Comparison of ENCODE assay signal across 9 cellular contexts in the genomic region with DNA sequence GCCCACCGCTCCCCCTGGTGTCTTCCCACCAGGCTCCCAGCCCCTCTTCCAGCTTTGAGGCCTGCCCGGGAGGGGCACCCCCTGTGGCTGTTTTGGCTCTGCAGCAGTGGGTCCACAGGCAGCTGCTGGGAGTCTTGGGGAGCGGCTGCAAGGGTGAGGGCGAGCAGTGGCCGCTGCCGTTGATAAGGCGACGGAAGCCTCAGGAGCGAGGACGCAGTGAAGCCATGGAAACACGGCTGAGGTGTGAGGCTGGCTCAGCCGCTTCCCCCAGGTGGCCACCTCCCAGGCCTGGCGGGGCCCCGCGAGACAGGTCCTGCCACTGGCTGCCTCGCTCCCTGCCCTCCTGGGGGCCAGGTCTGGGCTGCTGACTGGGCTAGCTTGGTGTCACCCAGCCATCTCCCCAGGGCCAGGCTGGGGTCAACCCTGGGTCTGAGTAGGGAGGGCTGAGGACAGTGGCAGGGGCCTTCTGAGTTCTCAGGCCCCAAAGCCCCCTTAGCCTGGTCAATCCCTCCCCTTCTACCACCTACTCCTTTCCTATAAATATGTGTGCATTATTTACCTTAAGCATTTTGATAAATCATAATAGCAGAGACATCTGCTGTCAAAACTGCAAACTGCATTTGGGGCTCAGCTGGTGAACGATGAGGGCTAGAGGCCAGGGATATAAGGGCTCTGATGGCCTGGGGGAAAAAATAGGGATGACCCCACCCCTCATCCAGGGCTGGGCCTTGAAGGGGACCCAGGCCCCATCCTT. TPM values are rescaled to one million over a fixed set of nuclear protein-coding genes. Genes with fewer than 3 reads are reported as not detected.
DNase-seq lines count a peak whose midpoint lies in the region; ATAC-seq and TF ChIP-seq lines count a peak whose summit lies in the region.
"Had no signal": no experiment of that assay in that cellular context is flagged by ENCODE, and none has a peak within 500 bp of the region (broad histone marks: within the 10 kb centered on the region; RNA-seq: fewer than 3 reads in every experiment).

No MANE protein-coding gene starts in this region.

- peaks cover 4% of the 10 kb centered on the region; the same call in 1 of the 2 replicates for H3F3A ChIP-seq in PC-9 (ENCODE audit: insufficient read depth, low read depth)

- intact Hi-C loops in PC-9 (cut with micrococcal nuclease; ENCODE audit: unreplicated experiment) (loop anchor here (1.0 kb wide), 3 partner anchors 57 to 85 kb away; no protein-coding TSS in a partner anchor), esophagus squamous epithelium (cut with DNase I) (loop anchor here (5.0 kb wide), 1 partner anchor 58 kb away; no protein-coding TSS in a partner anchor)

- CTCF ChIA-PET in PC-9 (lab: Charles Lee), result interaction anchor here (0.6 to 1.4 kb wide), 5 partner anchors 30 to 86 kb away, joined by 4 to 16 read pairs (median 5); no protein-coding TSS in a partner anchor

- no TSS peak for BruUV-seq in PC-9 (replicated peaks; lab: Mats Ljungman, UMichigan)

- TF ChIP-seq CTCF in PC-9 (conservative IDR thresholded peaks at IDR 0.05), result peak; percentile 74
- TF ChIP-seq CTCF in esophagus squamous epithelium (IDR thresholded peaks at IDR 0.05), result peak; percentile 47 to 70 (median 55)
- no peak for TF ChIP-seq CTCF in omental fat pad (IDR thresholded peaks at IDR 0.05)

- peaks cover 2% of the 10 kb centered on the region for H3K27me3 Mint-ChIP-seq in activated T-cell treated with anti-CD3 and anti-CD28 coated beads, Interleukin-2, amount 50 U/mL, for 4 hours (ENCODE audit: low read depth)
- no peaks in the 10 kb centered on the region for H3K27me3 Mint-ChIP-seq in activated T-cell treated with anti-CD3 and anti-CD28 coated beads, Interleukin-2, amount 50 U/mL, for 24 hours

- H3K9me3 Mint-ChIP-seq in activated T-cell treated with anti-CD3 and anti-CD28 coated beads, Interleukin-2, amount 50 U/mL, for 4 hours, result no peaks in the 10 kb centered on the region
- H3K9me3 Mint-ChIP-seq in activated T-cell treated with anti-CD3 and anti-CD28 coated beads, Interleukin-2, amount 50 U/mL, for 24 hours, result no peaks in the 10 kb centered on the region
- H3K9me3 Mint-ChIP-seq: dendritic cell treated with granulocyte-macrophage colony-stimulating factor and Interleukin-4, amounts not matched to agents 40 ng/mL and 50 ng/mL, for 4 days had no signal

- H3K79me2 ChIP-seq in PC-9 (ENCODE audit: low read depth), result no peaks in the 10 kb centered on the region

- H3K4me1 Mint-ChIP-seq in activated T-cell treated with anti-CD3 and anti-CD28 coated beads, Interleukin-2, amount 50 U/mL, for 4 hours (ENCODE audit: low read depth), result peaks cover 9% of the 10 kb centered on the region
- no peaks in the 10 kb centered on the region for H3K4me1 Mint-ChIP-seq in activated T-cell treated with anti-CD3 and anti-CD28 coated beads, Interleukin-2, amount 50 U/mL, for 24 hours (ENCODE audit: low read depth)

- no peaks in the 10 kb centered on the region for H3K9me2 ChIP-seq in PC-9 (ENCODE audit: insufficient read depth)

- 30 to 43% methylated on average over 3 to 5 of the region's 17 CpGs for WGBS in esophagus squamous epithelium, 2 donors

- H3K27ac ChIP-seq in PC-9 (no peak overlapping the region), esophagus squamous epithelium (peak overlapping the region in 1 of 4 donors; percentile 4)

- TF ChIP-seq POLR2A in esophagus squamous epithelium (IDR thresholded peaks at IDR 0.05), result no peak

- H3K4me3 ChIP-seq in PC-9 (no peak overlapping the region), esophagus squamous epithelium (no peak overlapping the region)

- H3K36me3 Mint-ChIP-seq in activated T-cell treated with anti-CD3 and anti-CD28 coated beads, Interleukin-2, amount 50 U/mL, for 4 hours (ENCODE audit: insufficient read depth), result no peaks in the 10 kb centered on the region
- H3K36me3 Mint-ChIP-seq in activated T-cell treated with anti-CD3 and anti-CD28 coated beads, Interleukin-2, amount 50 U/mL, for 24 hours (ENCODE audit: low read depth), result no peaks in the 10 kb centered on the region

- H3K27ac Mint-ChIP-seq in activated T-cell treated with anti-CD3 and anti-CD28 coated beads, Interleukin-2, amount 50 U/mL, for 24 hours, result no peak overlapping the region
- H3K27ac Mint-ChIP-seq: dendritic cell treated with granulocyte-macrophage colony-stimulating factor and Interleukin-4, amounts not matched to agents 40 ng/mL and 50 ng/mL, for 4 days had no signal

- no peak overlapping the region for H2AFZ ChIP-seq in PC-9

- no peaks in the 10 kb centered on the region for H3K27me3 ChIP-seq in PC-9 (ENCODE audit: insufficient read depth, low read depth)
- H3K27me3 ChIP-seq in esophagus squamous epithelium, result no peaks in the 10 kb centered on the region

- POLR2A ChIA-PET in PC-9 (lab: Charles Lee; ENCODE audit: unreplicated experiment), result interaction anchor here (0.5 to 0.6 kb wide), 2 partner anchors 25 to 265 kb away, joined by 3 read pairs; no protein-coding TSS in a partner anchor

- no peak for DNase-seq in activated T-cell treated with anti-CD3 and anti-CD28 coated beads, Interleukin-2, amount 50 U/mL, for 4 hours
- no peak for DNase-seq in activated T-cell treated with anti-CD3 and anti-CD28 coated beads, Interleukin-2, amount 50 U/mL, for 24 hours
- peak; percentile 57 to 64 for DNase-seq in PC-9
- no peak for DNase-seq in esophagus squamous epithelium (lab: John Stamatoyannopoulos, UW)
- no peak for DNase-seq in omental fat pad (ENCODE audit: low spot score)

- no peak overlapping the region for H3K4me2 ChIP-seq in PC-9

- ATAC-seq in activated T-cell treated with anti-CD3 and anti-CD28 coated beads, Interleukin-2, amount 50 U/mL, for 4 hours, result peak; percentile 17 to 45
- ATAC-seq in omental fat pad (ENCODE audit: low FRiP score) (peak; percentile 9), GM21717 (IDR thresholded peaks at IDR 0.05; ENCODE audit: unreplicated experiment) (no peak), GM18502 (IDR thresholded peaks at IDR 0.05; ENCODE audit: poor library complexity, unreplicated experiment) (no peak), HG03520 (IDR thresholded peaks at IDR 0.05; ENCODE audit: unreplicated experiment) (no peak)

- H3K36me3 ChIP-seq in PC-9 (ENCODE audit: low read depth) (no peaks in the 10 kb centered on the region), esophagus squamous epithelium (peaks cover 0 to 5% (median 0%) of the 10 kb centered on the region in 3 donors)

- no peaks in the 10 kb centered on the region for H3K4me1 ChIP-seq in PC-9 (replicated peaks; ENCODE audit: insufficient read depth)
- peaks cover 12 to 47% (median 16%) of the 10 kb centered on the region in 3 donors for H3K4me1 ChIP-seq in esophagus squamous epithelium

- H3K4me3 Mint-ChIP-seq in activated T-cell treated with anti-CD3 and anti-CD28 coated beads, Interleukin-2, amount 50 U/mL, for 4 hours, result no peak overlapping the region
- H3K4me3 Mint-ChIP-seq in activated T-cell treated with anti-CD3 and anti-CD28 coated beads, Interleukin-2, amount 50 U/mL, for 24 hours, result no peak overlapping the region
- H3K4me3 Mint-ChIP-seq: dendritic cell treated with granulocyte-macrophage colony-stimulating factor and Interleukin-4, amounts not matched to agents 40 ng/mL and 50 ng/mL, for 4 days had no signal

- no peaks in the 10 kb centered on the region for H4K20me1 ChIP-seq in PC-9 (ENCODE audit: insufficient read depth)

- H3K9me3 ChIP-seq in PC-9 (ENCODE audit: insufficient read depth, low read depth), result no peaks in the 10 kb centered on the region
- H3K9me3 ChIP-seq in esophagus squamous epithelium, result no peaks in the 10 kb centered on the region

RNA-seq across cellular contexts. Expression of gene CXXC5, which starts 41.7 kb away (rescaled TPM):
- 1 to 10 TPM; 1.2 to 3.3 (median 1.4) TPM for total RNA-seq in activated T-cell treated with anti-CD3 and anti-CD28 coated beads, Interleukin-2, amount 50 U/mL, for 4 hours
- total RNA-seq in PC-9 (2021) (59.9 and 68.2 TPM in 2 replicates), esophagus squamous epithelium (10 to 100 TPM; 13.9 to 40.4 (median 22.9) TPM), omental fat pad (10 to 100 TPM; 14.9 to 27.3 (median 25.0) TPM)

Comparison
In these comparisons a context has a peak if more than half of its experiments do, and no peak if none do; other contexts are left out.
1. ATAC-seq: peak in activated T-cell treated with anti-CD3 and anti-CD28 coated beads, Interleukin-2, amount 50 U/mL, for 4 hours (2 of 2) and omental fat pad (single experiment); none in GM21717 (single experiment), GM18502 (single experiment) and HG03520 (single experiment).
2. DNase-seq: peak in PC-9 (2 of 2); none in activated T-cell treated with anti-CD3 and anti-CD28 coated beads, Interleukin-2, amount 50 U/mL, for 4 hours (single experiment), activated T-cell treated with anti-CD3 and anti-CD28 coated beads, Interleukin-2, amount 50 U/mL, for 24 hours (single experiment), esophagus squamous epithelium (single experiment) and omental fat pad (single experiment).
3. CTCF ChIP-seq: peak in PC-9 (single experiment) and esophagus squamous epithelium (6 of 6); none in omental fat pad (0 of 3).